8 cellular contexts compared by ENCODE assay signal in genomic region chr2:233084488-233084887, GRCh38. TPM values are rescaled to one million over a fixed set of nuclear protein-coding genes. Genes with fewer than 3 reads are reported as not detected.
DNase-seq lines count a peak whose midpoint lies in the region; ATAC-seq, FAIRE-seq and TF ChIP-seq lines count a peak whose summit lies in the region.

No MANE protein-coding gene starts in this region.

- intact Hi-C loops in GM12878 (cut with micrococcal nuclease; ENCODE audit: unreplicated experiment): loop anchor here (5.0 kb wide), 2 partner anchors 118 to 168 kb away; partner anchors contain the start of gene ATG16L1

- H3K4me3 ChIP-seq in GM12878: peak overlapping the region; percentile 47
- H3K4me3 ChIP-seq in mucosa of rectum (ENCODE audit: low read length in 2 of 2): peak overlapping the region in 1 of 2 donors; percentile 7
- H3K4me3 ChIP-seq in foreskin fibroblast (ENCODE audit: low read depth in 1 of 2, low read length in 2 of 2): no peak overlapping the region

- BruUV-seq in GM12878 (replicated peaks; lab: Mats Ljungman, UMichigan): no TSS peak

- no peaks in the 10 kb centered on the region for H3K9me3 ChIP-seq in GM12878 (replicated peaks; ENCODE audit: control insufficient read depth, insufficient read depth, low read length)
- no peaks in the 10 kb centered on the region for H3K9me3 ChIP-seq in mucosa of rectum (ENCODE audit: control insufficient read depth in 2 of 2, low read length in 2 of 2)

- FAIRE-seq in GM12878 (lab: Jason Lieb, UNC): no peak

- H3K9ac ChIP-seq in GM12878 (ENCODE audit: control insufficient read depth, insufficient read depth, low read length) (peak overlapping the region; percentile 92), mucosa of rectum (ENCODE audit: low read depth in 1 of 2, low read length in 2 of 2) (peak overlapping the region in 1 of 2 donors; percentile 32)

- no peak overlapping the region for H2AFZ ChIP-seq in GM12878 (ENCODE audit: control insufficient read depth, low read depth, low read length)

- CTCF ChIA-PET in GM12878 (lab: Yijun Ruan, JAX): interaction anchor here (1.0 to 5.8 kb wide), 5 partner anchors 8 to 23 kb away, joined by 3 to 68 read pairs (median 3); partner anchors contain the start of gene INPP5D

- H3K27me3 ChIP-seq in GM12878 (replicated peaks in 1 of 2; ENCODE audit: control insufficient read depth in 2 of 2, insufficient read depth in 2 of 2, low read length in 1 of 2): no peaks in the 10 kb centered on the region
- H3K27me3 ChIP-seq in mucosa of rectum (ENCODE audit: control insufficient read depth in 2 of 2, insufficient read depth in 2 of 2, low read length in 2 of 2): no peaks in the 10 kb centered on the region

- peak overlapping the region; percentile 100 for H3K27ac ChIP-seq in GM12878 (ENCODE audit: control insufficient read depth, insufficient read depth)
- peak overlapping the region; percentile 76 to 79 for H3K27ac ChIP-seq in mucosa of rectum (ENCODE audit: low read depth in 2 of 2, low read length in 2 of 2)

- H3K36me3 ChIP-seq in GM12878 (ENCODE audit: control insufficient read depth in 2 of 2, insufficient read depth in 2 of 2, low read length in 1 of 2) (peaks cover 23 to 47% of the 10 kb centered on the region in 2 experiments), mucosa of rectum (ENCODE audit: control insufficient read depth in 2 of 2, insufficient read depth in 2 of 2, low read length in 2 of 2) (peaks cover 0 to 5% of the 10 kb centered on the region in 2 donors)

- TF ChIP-seq RAD21 in GM12878 (IDR thresholded peaks at IDR 0.05; ENCODE audit: insufficient read depth, low read depth, low read length): no peak

- ATAC-seq in GM12878 (peak; percentile 28), HG02938 (IDR thresholded peaks at IDR 0.05; ENCODE audit: unreplicated experiment) (no peak)

- in situ Hi-C loops in GM12878 (cut with MboI): no loop called here

- peak; percentile 57 to 62; a peak in 2 of 4 replicates for TF ChIP-seq EP300 in GM12878 (IDR thresholded peaks at IDR 0.05; ENCODE audit: borderline replicate concordance in 1 of 2, control insufficient read depth in 1 of 2, low read depth in 2 of 2, low read length in 2 of 2)

- no peaks in the 10 kb centered on the region for H4K20me1 ChIP-seq in GM12878 (ENCODE audit: control insufficient read depth, insufficient read depth)

- RAD21 ChIA-PET in GM12878 (lab: Charles Lee; ENCODE audit: unreplicated experiment): interaction anchor here (0.6 to 15.1 kb wide), 9 partner anchors 8 to 139 kb away, joined by 3 to 361 read pairs (median 4); partner anchors contain the start of gene INPP5D

- SMC1A ChIA-PET in GM12878 (lab: Charles Lee; ENCODE audit: uncharacterized antibody, unreplicated experiment): interaction anchor here (0.6 to 17.9 kb wide), 8 partner anchors 7 to 167 kb away, joined by 3 to 351 read pairs (median 18); partner anchors contain the start of genes ATG16L1 and INPP5D

- peak overlapping the region; percentile 88 for H3K4me2 ChIP-seq in GM12878 (ENCODE audit: control insufficient read depth, insufficient read depth)

- POLR2A ChIA-PET in GM12878 (lab: Charles Lee): interaction anchor here (0.6 to 11.9 kb wide), 5 partner anchors 9 to 99 kb away, joined by 3 to 271 read pairs (median 5); partner anchors contain the start of gene INPP5D

- DNase-seq in CMK (ENCODE audit: low read depth) (peak; percentile 45), KG1 (lab: John Stamatoyannopoulos, UW) (peak; percentile 52), GM12878 (ENCODE audit: low read depth, low spot score) (peak; percentile 78), foreskin fibroblast (no peak), OCI-M2 (lab: John Stamatoyannopoulos, UW; ENCODE audit: unreplicated experiment) (no peak), NCI-H2107 (lab: John Stamatoyannopoulos, UW) (no peak)

- peak; percentile 51; the same call in 1 of the 2 replicates for TF ChIP-seq POLR2A in GM12878 (IDR thresholded peaks at IDR 0.05; ENCODE audit: low read depth, low read length)

- TF ChIP-seq CTCF in GM12878 (IDR thresholded peaks at IDR 0.05 in 2 of 3, conservative IDR thresholded peaks at IDR 0.05 in 1 of 3; ENCODE audit: control insufficient read depth in 2 of 3, extremely low read depth in 1 of 3, insufficient read depth in 1 of 3, low read depth in 3 of 3, low read length in 3 of 3) (no peak), foreskin fibroblast (IDR thresholded peaks at IDR 0.05; ENCODE audit: low read depth, low read length) (no peak)

- H3K4me1 ChIP-seq in GM12878 (ENCODE audit: control insufficient read depth, insufficient read depth, low read length) (peaks cover 91% of the 10 kb centered on the region), mucosa of rectum (ENCODE audit: control insufficient read depth in 2 of 2, insufficient read depth in 2 of 2, low read length in 2 of 2) (peaks cover 17 to 29% of the 10 kb centered on the region in 2 donors)

- 1% methylated on average over 13 of the region's 13 CpGs for WGBS in GM12878 (ENCODE audit: insufficient coverage, insufficient replicate concordance, low lambda C conversion rate, missing lambda C conversion rate)

- H3K79me2 ChIP-seq in GM12878 (ENCODE audit: control insufficient read depth, insufficient read depth, low read length): peaks cover 80% of the 10 kb centered on the region

TF ChIP-seq in GM12878, 131 proteins besides CTCF, POLR2A, EP300 and RAD21 (continues in another document):
- no peak for TF ChIP-seq NR2C1 (IDR thresholded peaks at IDR 0.05)
- TF ChIP-seq NBN (IDR thresholded peaks at IDR 0.05): peak; percentile 12; the same call in 1 of the 2 replicates
- no peak for TF ChIP-seq MEF2A (IDR thresholded peaks at IDR 0.05; ENCODE audit: insufficient read depth, low read depth, low read length)
- TF ChIP-seq MEF2B (IDR thresholded peaks at IDR 0.05; ENCODE audit: partially characterized antibody, poor library complexity, severe bottlenecking): no peak
- no peak for TF ChIP-seq BACH1 (IDR thresholded peaks at IDR 0.05; ENCODE audit: borderline replicate concordance)
- peak; percentile 63; the same call in 1 of the 2 replicates for TF ChIP-seq TCF12 (IDR thresholded peaks at IDR 0.05; ENCODE audit: low read depth, low read length)
- peak; percentile 28; the same call in 1 of the 2 replicates for TF ChIP-seq CBFB (IDR thresholded peaks at IDR 0.05; ENCODE audit: low read depth)
- TF ChIP-seq TCF3 (IDR thresholded peaks at IDR 0.05; ENCODE audit: borderline replicate concordance, insufficient read depth, low read depth, low read length): peak; percentile 86; the same call in 1 of the 2 replicates
- no peak for TF ChIP-seq CBX5 (IDR thresholded peaks at IDR 0.05; ENCODE audit: low read depth)
- no peak for TF ChIP-seq HDAC2 (IDR thresholded peaks at IDR 0.05)
- TF ChIP-seq YY1 (IDR thresholded peaks at IDR 0.05; ENCODE audit: low read depth, low read length): peak; percentile 40; the same call in 1 of the 2 replicates
- peak; percentile 58; the same call in 1 of the 2 replicates for TF ChIP-seq IRF4 (IDR thresholded peaks at IDR 0.05; ENCODE audit: low read depth, low read length)
- no peak for TF ChIP-seq TARDBP (IDR thresholded peaks at IDR 0.05; ENCODE audit: borderline replicate concordance)

RNA-seq across cellular contexts. Expression of gene INPP5D, which starts 24.3 kb away (rescaled TPM):
- 345 and 366 TPM in 2 replicates for total RNA-seq in GM12878 (2013; cell fraction: nucleolus; rRNA removed)
- 66.2 and 89.5 TPM in 2 replicates for total RNA-seq in GM12878 (2014; rRNA removed)
- 64.9 and 74.6 TPM in 2 replicates for total RNA-seq in GM12878 (2014; rRNA removed; fragmentation: Illumina TruSeq; extraction: Trizol)
- total RNA-seq in GM12878 (2021): 126 and 139 TPM in 2 replicates
- polyA plus RNA-seq in GM12878 (2011; ENCODE audit: low read depth): 51.0 TPM
- 24.3 and 43.0 TPM in 2 replicates for polyA plus RNA-seq in GM12878 (2011; rRNA removed)
- 39.4 and 45.6 TPM in 2 replicates for polyA plus RNA-seq in GM12878 (2011; cell fraction: cytosol; rRNA removed)
- 143 and 184 TPM in 2 replicates for polyA plus RNA-seq in GM12878 (2011; cell fraction: nucleus; rRNA removed)
- polyA plus RNA-seq in GM12878 (2012): 79.5 and 83.6 TPM in 2 replicates
- 78.1 and 101 TPM in 2 replicates for polyA plus RNA-seq in GM12878 (2014; fragmentation: Illumina TruSeq; extraction: Trizol)
- 10 to 100 TPM; 11.8 to 19.4 TPM for polyA plus RNA-seq in GM12878 (2014; fragmentation: Nextera tagmentation; extraction: Ambion mirVana)
- 88.1 and 102 TPM in 2 replicates for polyA plus RNA-seq in GM12878 (2014; rRNA removed)
- 100 to 1,000 TPM; 101 to 104 TPM for polyA plus RNA-seq in GM12878 (2016; fragmentation: Nextera tagmentation; extraction: Ambion mirVana)
- 142 and 157 TPM in 2 replicates for polyA minus RNA-seq in GM12878 (2011; rRNA and poly(A)+ RNA removed)
- polyA minus RNA-seq in GM12878 (2011; cell fraction: cytosol; rRNA and poly(A)+ RNA removed): 40.2 and 55.8 TPM in 2 replicates
- 114 and 175 TPM in 2 replicates for polyA minus RNA-seq in GM12878 (2011; cell fraction: nucleus; rRNA and poly(A)+ RNA removed)

RNA-seq across cellular contexts. Expression of gene NEU2, which starts 52.0 kb away (rescaled TPM):
- total RNA-seq in GM12878 (2013; cell fraction: nucleolus; rRNA removed): not detected in 2 replicates
- not detected in 2 replicates for total RNA-seq in GM12878 (2014; rRNA removed)
- not detected in 2 replicates for total RNA-seq in GM12878 (2014; rRNA removed; fragmentation: Illumina TruSeq; extraction: Trizol)
- total RNA-seq in GM12878 (2021): not detected in 2 replicates
- polyA plus RNA-seq in GM12878 (2011; ENCODE audit: low read depth): not detected
- polyA plus RNA-seq in GM12878 (2011; rRNA removed): not detected in 2 replicates
- polyA plus RNA-seq in GM12878 (2011; cell fraction: cytosol; rRNA removed): not detected in 2 replicates
- polyA plus RNA-seq in GM12878 (2011; cell fraction: nucleus; rRNA removed): not detected in 2 replicates
- not detected in 2 replicates for polyA plus RNA-seq in GM12878 (2012)
- polyA plus RNA-seq in GM12878 (2014; fragmentation: Illumina TruSeq; extraction: Trizol): not detected in 2 replicates
- not detected for polyA plus RNA-seq in GM12878 (2014; fragmentation: Nextera tagmentation; extraction: Ambion mirVana)
- polyA plus RNA-seq in GM12878 (2014; rRNA removed): not detected in 2 replicates
- polyA plus RNA-seq in GM12878 (2016; fragmentation: Nextera tagmentation; extraction: Ambion mirVana): not detected
- polyA minus RNA-seq in GM12878 (2011; rRNA and poly(A)+ RNA removed): not detected in 2 replicates
- polyA minus RNA-seq in GM12878 (2011; cell fraction: cytosol; rRNA and poly(A)+ RNA removed): not detected in 2 replicates
- polyA minus RNA-seq in GM12878 (2011; cell fraction: nucleus; rRNA and poly(A)+ RNA removed): not detected in 2 replicates

Comparison
In these comparisons a context has a peak if more than half of its experiments do, and no peak if none do; other contexts are left out.
1. DNase-seq: peak in CMK (single experiment), KG1 (single experiment) and GM12878 (single experiment); none in foreskin fibroblast (0 of 2), OCI-M2 (single experiment) and NCI-H2107 (single experiment).